Comparison of ENCODE assay signal across 13 cellular contexts in the genomic region with DNA sequence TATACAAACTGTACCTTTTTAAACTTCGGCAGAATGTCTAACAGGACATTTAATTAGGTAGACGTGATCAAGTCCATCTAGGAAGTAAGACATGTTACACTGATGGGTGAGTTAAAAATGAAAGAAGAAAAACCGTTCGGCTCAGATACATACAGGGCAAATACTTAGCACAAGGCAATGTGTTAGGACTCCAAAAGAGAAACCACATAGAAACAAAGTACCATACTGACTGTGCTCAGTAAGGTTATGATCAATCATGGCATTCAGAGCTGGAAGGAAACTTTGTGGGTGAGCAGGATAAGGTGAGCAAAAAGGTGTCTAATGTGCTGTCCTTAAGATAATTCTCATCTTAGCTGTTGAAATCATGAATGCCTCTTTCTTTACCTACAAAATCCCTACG.
A peak's percentile ranks its signal among the peaks of the same experiment; 100 is the strongest.
DNase-seq lines count a peak whose midpoint lies in the region; ATAC-seq and TF ChIP-seq lines count a peak whose summit lies in the region.
"Had no signal": no experiment of that assay in that cellular context is flagged by ENCODE, and none has a peak within 500 bp of the region (broad histone marks: within the 10 kb centered on the region; RNA-seq: fewer than 3 reads in every experiment).

No MANE protein-coding gene starts in this region.

- no peak overlapping the region for H2AFZ ChIP-seq in mammary epithelial cell (ENCODE audit: low read depth, low read length)

- no peaks in the 10 kb centered on the region for H3K27me3 ChIP-seq in mammary epithelial cell (ENCODE audit: insufficient read depth, low read length)

- intact Hi-C loops in activated CD4-positive, alpha-beta memory T cell treated with anti-CD3 and anti-CD28 coated beads for 36 hours (cut with micrococcal nuclease): loop anchor here (1.0 to 10.0 kb wide), 4 partner anchors 33 to 459 kb away; no protein-coding TSS in a partner anchor
- intact Hi-C loops in mammary epithelial cell (cut with micrococcal nuclease): no loop called here

- H4K20me1 ChIP-seq in mammary epithelial cell (ENCODE audit: insufficient read depth, low read length): no peaks in the 10 kb centered on the region

- DNase-seq in activated CD4-positive, alpha-beta memory T cell treated with anti-CD3 and anti-CD28 coated beads for 36 hours: peak; percentile 11
- DNase-seq in DMS 273 (lab: John Stamatoyannopoulos, UW; ENCODE audit: unreplicated experiment) (no peak), NCI-H2081 treated with DMSO at 0.1 percent for 48 hours (lab: John Stamatoyannopoulos, UW) (no peak), nephron progenitor cell (no peak), mammary epithelial cell (no peak)
- DNase-seq: aorta; Caco-2; NCI-H524; stimulated activated CD8-positive, alpha-beta memory T cell treated with anti-CD3 and anti-CD28 coated beads, Interleukin-4, amount 100 ng/mL, for 48 hours had no signal

- H3K36me3 Mint-ChIP-seq in activated CD4-positive, alpha-beta memory T cell treated with anti-CD3 and anti-CD28 coated beads for 36 hours: peaks cover 37% of the 10 kb centered on the region
- peaks cover 29% of the 10 kb centered on the region for H3K36me3 Mint-ChIP-seq in nephron progenitor cell (ENCODE audit: low read depth)

- no peaks in the 10 kb centered on the region for H3K9me3 ChIP-seq in mammary epithelial cell (replicated peaks; ENCODE audit: insufficient read depth, low read length)
- H3K9me3 ChIP-seq: Caco-2 had no signal

- no peaks in the 10 kb centered on the region for H3K27me3 Mint-ChIP-seq in activated CD4-positive, alpha-beta memory T cell treated with anti-CD3 and anti-CD28 coated beads for 36 hours
- H3K27me3 Mint-ChIP-seq in nephron progenitor cell (ENCODE audit: low read depth, poor library complexity): peaks cover 4% of the 10 kb centered on the region

- CTCF ChIA-PET in activated CD4-positive, alpha-beta memory T cell treated with anti-CD3 and anti-CD28 coated beads for 36 hours (lab: Charles Lee): interaction anchor here (0.8 to 1.4 kb wide), 2 partner anchors 84 to 284 kb away, joined by 5 to 6 read pairs; no protein-coding TSS in a partner anchor
- CTCF ChIA-PET in mammary epithelial cell (lab: Charles Lee; ENCODE audit: low non-redundant PET): no interaction called here

- no peaks in the 10 kb centered on the region for H3K9me3 Mint-ChIP-seq in activated CD4-positive, alpha-beta memory T cell treated with anti-CD3 and anti-CD28 coated beads for 36 hours
- no peaks in the 10 kb centered on the region for H3K9me3 Mint-ChIP-seq in nephron progenitor cell

- ATAC-seq in GM18511 (IDR thresholded peaks at IDR 0.05; ENCODE audit: unreplicated experiment) (peak; percentile 61), GM19468 (IDR thresholded peaks at IDR 0.05; ENCODE audit: extremely low read depth, unreplicated experiment) (peak; percentile 33), HG03060 (IDR thresholded peaks at IDR 0.05; ENCODE audit: low read depth, unreplicated experiment) (peak; percentile 59)

- no peak overlapping the region for H3K27ac ChIP-seq in mammary epithelial cell (ENCODE audit: insufficient read depth, low read depth, low read length)
- H3K27ac ChIP-seq: SK-N-MC had no signal

- no peak overlapping the region for H3K4me3 Mint-ChIP-seq in activated CD4-positive, alpha-beta memory T cell treated with anti-CD3 and anti-CD28 coated beads for 36 hours
- no peak overlapping the region for H3K4me3 Mint-ChIP-seq in nephron progenitor cell

- H3K79me2 ChIP-seq in mammary epithelial cell (ENCODE audit: insufficient read depth, low read length): no peaks in the 10 kb centered on the region

- no TSS peak for BruUV-seq in mammary epithelial cell (replicated peaks; lab: Mats Ljungman, UMichigan)

- POLR2A ChIA-PET in activated CD4-positive, alpha-beta memory T cell treated with anti-CD3 and anti-CD28 coated beads for 36 hours (lab: Charles Lee): no interaction called here

- peaks cover 11% of the 10 kb centered on the region for H3K4me1 ChIP-seq in mammary epithelial cell (ENCODE audit: insufficient read depth, low read length)
- H3K4me1 ChIP-seq: Caco-2 had no signal

- H3K9ac ChIP-seq in mammary epithelial cell (ENCODE audit: insufficient read depth, low read length): no peak overlapping the region

- H3K36me3 ChIP-seq in mammary epithelial cell (ENCODE audit: insufficient read depth, low read length): no peaks in the 10 kb centered on the region

- dilution Hi-C loops in mammary epithelial cell (cut with HindIII; ENCODE audit: low sequenced_read_pairs): no loop called here

- TF ChIP-seq CTCF in nephron progenitor cell (IDR thresholded peaks at IDR 0.05) (no peak), mammary epithelial cell (conservative IDR thresholded peaks at IDR 0.05 in 1 of 2, IDR thresholded peaks at IDR 0.05 in 1 of 2; ENCODE audit: extremely low read depth in 1 of 2, insufficient read depth in 1 of 2, low read depth in 1 of 2, low read length in 2 of 2) (no peak)

- no peak overlapping the region for H3K4me2 ChIP-seq in mammary epithelial cell (ENCODE audit: insufficient read depth, low read depth, low read length)

- H3K4me3 ChIP-seq in mammary epithelial cell (replicated peaks in 1 of 3; ENCODE audit: insufficient read depth in 1 of 3, low read depth in 2 of 3, low read length in 3 of 3): no peak overlapping the region
- H3K4me3 ChIP-seq: SK-N-MC had no signal

- peak overlapping the region; percentile 9 for H3K27ac Mint-ChIP-seq in activated CD4-positive, alpha-beta memory T cell treated with anti-CD3 and anti-CD28 coated beads for 36 hours
- no peak overlapping the region for H3K27ac Mint-ChIP-seq in nephron progenitor cell

- WGBS in mammary epithelial cell (ENCODE audit: low coverage, missing lambda C conversion rate): 93% methylated on average over 5 of the region's 5 CpGs

- in situ Hi-C loops in mammary epithelial cell (cut with MboI; ENCODE audit: low sequenced_read_pairs in 2 of 2): no loop called here

- peaks cover 37% of the 10 kb centered on the region for H3K4me1 Mint-ChIP-seq in activated CD4-positive, alpha-beta memory T cell treated with anti-CD3 and anti-CD28 coated beads for 36 hours (ENCODE audit: low read depth)
- no peaks in the 10 kb centered on the region for H3K4me1 Mint-ChIP-seq in nephron progenitor cell
